ENCODE assay signal across 21 cellular contexts in the genomic region with DNA sequence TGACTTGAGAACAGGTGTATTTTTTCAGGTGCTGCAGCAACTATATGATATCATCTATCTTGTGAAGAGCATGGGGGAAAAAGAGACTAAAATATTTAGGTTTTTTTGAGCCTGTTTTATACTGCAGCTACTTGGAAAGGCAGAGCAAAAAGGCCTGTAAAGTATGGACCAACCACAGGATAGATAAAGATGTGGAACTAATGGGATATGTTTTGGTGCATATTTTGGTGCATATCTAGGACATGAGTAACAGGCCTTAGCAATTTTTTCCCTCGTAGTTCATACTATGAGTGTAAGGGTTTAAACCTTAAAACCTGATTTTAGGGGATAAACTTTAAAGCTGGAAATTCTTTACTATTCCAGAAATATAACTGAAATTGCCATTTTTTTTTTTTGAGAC. TPM values are rescaled to one million over a fixed set of nuclear protein-coding genes. Genes with fewer than 3 reads are reported as not detected.
DNase-seq lines count a peak whose midpoint lies in the region; ATAC-seq and TF ChIP-seq lines count a peak whose summit lies in the region.
"Had no signal": no experiment of that assay in that cellular context is flagged by ENCODE, and none has a peak within 500 bp of the region (broad histone marks: within the 10 kb centered on the region; RNA-seq: fewer than 3 reads in every experiment).

No MANE protein-coding gene starts in this region.

- POLR2A ChIA-PET in AG04450 (lab: Yijun Ruan, JAX), result no interaction called here
- POLR2A ChIA-PET in activated CD4-positive, alpha-beta T cell treated with anti-CD3 and anti-CD28 coated beads for 36 hours (lab: Charles Lee), result no interaction called here

- H3K4me3 Mint-ChIP-seq in HFFc6, result no peak overlapping the region
- H3K4me3 Mint-ChIP-seq in activated CD4-positive, alpha-beta T cell treated with anti-CD3 and anti-CD28 coated beads for 36 hours, result no peak overlapping the region
- H3K4me3 Mint-ChIP-seq: IgD-negative memory B cell had no signal

- no peaks in the 10 kb centered on the region for H3K9me3 Mint-ChIP-seq in HFFc6
- no peaks in the 10 kb centered on the region for H3K9me3 Mint-ChIP-seq in activated CD4-positive, alpha-beta T cell treated with anti-CD3 and anti-CD28 coated beads for 36 hours (ENCODE audit: low read depth)
- H3K9me3 Mint-ChIP-seq: IgD-negative memory B cell had no signal

- no peaks in the 10 kb centered on the region for H3K36me3 Mint-ChIP-seq in HFFc6 (ENCODE audit: low read depth)
- no peaks in the 10 kb centered on the region for H3K36me3 Mint-ChIP-seq in activated CD4-positive, alpha-beta T cell treated with anti-CD3 and anti-CD28 coated beads for 36 hours (ENCODE audit: low read depth)
- H3K36me3 Mint-ChIP-seq: IgD-negative memory B cell had no signal

- no peak for TF ChIP-seq CTCF in AG04450 (IDR thresholded peaks at IDR 0.05; ENCODE audit: low read depth, low read length)
- no peak for TF ChIP-seq CTCF in HFFc6 (IDR thresholded peaks at IDR 0.05)
- TF ChIP-seq CTCF in astrocyte of the cerebellum (IDR thresholded peaks at IDR 0.05; ENCODE audit: low read depth, low read length, missing control alignments), result no peak
- TF ChIP-seq CTCF in foreskin fibroblast (IDR thresholded peaks at IDR 0.05; ENCODE audit: low read depth, low read length), result no peak

- ATAC-seq in activated CD4-positive, alpha-beta T cell treated with anti-CD3 and anti-CD28 coated beads for 36 hours, result no peak
- ATAC-seq in GM18907 (IDR thresholded peaks at IDR 0.05; ENCODE audit: unreplicated experiment), result no peak
- ATAC-seq: activated CD4-positive, CD25-positive, alpha-beta regulatory T cell treated with anti-CD3 and anti-CD28 coated beads, Interleukin-2, amount 50 U/mL, for 24 hours; stimulated activated naive CD8-positive, alpha-beta T cell treated with anti-CD3 and anti-CD28 coated beads, Interleukin-15, Interleukin-2, amounts not matched to agents 100 U/mL and 50 U/mL, for 24 hours had no signal

- H3K4me1 Mint-ChIP-seq in HFFc6 (ENCODE audit: low read depth), result peaks cover 51% of the 10 kb centered on the region
- no peaks in the 10 kb centered on the region for H3K4me1 Mint-ChIP-seq in activated CD4-positive, alpha-beta T cell treated with anti-CD3 and anti-CD28 coated beads for 36 hours

- H3K4me3 ChIP-seq in AG04450 (ENCODE audit: low read depth, low read length) (no peak overlapping the region), astrocyte of the cerebellum (ENCODE audit: low read depth, low read length) (no peak overlapping the region), foreskin fibroblast (ENCODE audit: low read depth in 1 of 2, low read length in 2 of 2) (no peak overlapping the region)

- in situ Hi-C loops in astrocyte of the cerebellum (cut with HindIII; ENCODE audit: low sequenced_read_pairs), result no loop called here

- DNase-seq in AG04450 (ENCODE audit: low read depth, low spot score), result peak; percentile 18
- DNase-seq in HFFc6, result peak; percentile 86
- DNase-seq in astrocyte of the cerebellum (ENCODE audit: low read depth), result peak; percentile 64
- peak; percentile 64 to 83 for DNase-seq in foreskin fibroblast
- no peak for DNase-seq in activated CD4-positive, alpha-beta T cell treated with anti-CD3 and anti-CD28 coated beads for 36 hours
- DNase-seq in Ammon's horn (ENCODE audit: low spot score), result no peak
- DNase-seq in dermis blood vessel endothelial cell, result no peak
- DNase-seq: activated effector memory CD4-positive, alpha-beta T cell treated with Interleukin-2 at 50 U/mL for 16 hours; anterior cingulate cortex; cortex of kidney; NCI-H2107; NCI-H526 treated with DMSO at 0.1 percent for 48 hours; stimulated activated naive CD8-positive, alpha-beta T cell treated with anti-CD3 and anti-CD28 coated beads, Interleukin-15, Interleukin-2, amounts not matched to agents 100 U/mL and 50 U/mL, for 24 hours; T1000 had no signal

- H3K27ac ChIP-seq in AG04450 (ENCODE audit: low read depth, low read length), result no peak overlapping the region
- H3K27ac ChIP-seq: neutrophil had no signal

- intact Hi-C loops in activated CD4-positive, alpha-beta T cell treated with anti-CD3 and anti-CD28 coated beads for 36 hours (cut with DNase I, micrococcal nuclease), result no loop called here

- H3K27me3 ChIP-seq in AG04450 (ENCODE audit: control insufficient read depth, insufficient read depth, low read length), result peaks cover 2% of the 10 kb centered on the region
- H3K27me3 ChIP-seq: neutrophil had no signal

- CTCF ChIA-PET in AG04450 (lab: Charles Lee), result interaction anchor here (1.0 to 1.3 kb wide), 2 partner anchors 76 to 100 kb away, joined by 4 to 5 read pairs; no protein-coding TSS in a partner anchor
- CTCF ChIA-PET in activated CD4-positive, alpha-beta T cell treated with anti-CD3 and anti-CD28 coated beads for 36 hours (lab: Charles Lee), result interaction anchor here (0.8 kb wide), 1 partner anchor 11 kb away, joined by 3 read pairs; no protein-coding TSS in a partner anchor

- no peaks in the 10 kb centered on the region; the same call in 1 of the 2 replicates for H3K27me3 Mint-ChIP-seq in HFFc6 (ENCODE audit: insufficient read depth)
- H3K27me3 Mint-ChIP-seq in activated CD4-positive, alpha-beta T cell treated with anti-CD3 and anti-CD28 coated beads for 36 hours, result peaks cover 9% of the 10 kb centered on the region

- H3K27ac Mint-ChIP-seq in HFFc6, result peak overlapping the region; percentile 45
- H3K27ac Mint-ChIP-seq in activated CD4-positive, alpha-beta T cell treated with anti-CD3 and anti-CD28 coated beads for 36 hours, result no peak overlapping the region
- H3K27ac Mint-ChIP-seq: IgD-negative memory B cell had no signal

- H3K9me3 ChIP-seq in AG04450 (ENCODE audit: control insufficient read depth, insufficient read depth, low read length), result no peaks in the 10 kb centered on the region
- H3K9me3 ChIP-seq: neutrophil had no signal

RNA-seq across cellular contexts. Expression of a gene that starts 6.0 kb away (rescaled TPM):
- polyA plus RNA-seq in AG04450 (2011; rRNA removed), result not detected in 2 replicates
- polyA minus RNA-seq in AG04450 (2011; rRNA and poly(A)+ RNA removed), result not detected in 2 replicates
- not detected for total RNA-seq in HFFc6 (2021; fragmentation: NEBNext Ultra II Directional; extraction: Animal tissue kit (Norgen Biotek cat#: 25700))
- total RNA-seq in activated CD4-positive, alpha-beta T cell treated with anti-CD3 and anti-CD28 coated beads for 36 hours, result 1 to 10 TPM; 6.8 to 7.2 TPM
- total RNA-seq in dermis blood vessel endothelial cell, result 0.34 TPM in 1 of 2 replicates, not detected in the other
- total RNA-seq: A172, epithelial cell of proximal tubule, urinary bladder had no signal

RNA-seq across cellular contexts. Expression of a gene that starts 18.1 kb away (rescaled TPM):
- polyA plus RNA-seq in AG04450 (2011; rRNA removed), result not detected in 2 replicates
- polyA minus RNA-seq in AG04450 (2011; rRNA and poly(A)+ RNA removed), result not detected in 2 replicates
- under 1 TPM in 4 of 6 experiments, not detected in 2; 0.03 to 0.14 (median 0.08) TPM for total RNA-seq in HFFc6 (2021; fragmentation: NEBNext Ultra II Directional; extraction: Animal tissue kit (Norgen Biotek cat#: 25700))
- 100 to 1,000 TPM; 131 to 174 TPM for total RNA-seq in activated CD4-positive, alpha-beta T cell treated with anti-CD3 and anti-CD28 coated beads for 36 hours
- under 0.01 TPM in 1 of 2 replicates, not detected in the other for total RNA-seq in dermis blood vessel endothelial cell
- total RNA-seq: A172, epithelial cell of proximal tubule had no signal

Comparison
In these comparisons a context has a peak if more than half of its experiments do, and no peak if none do; other contexts are left out.
1. DNase-seq: peak in AG04450 (single experiment), HFFc6 (single experiment), astrocyte of the cerebellum (single experiment) and foreskin fibroblast (2 of 2); none in activated CD4-positive, alpha-beta T cell treated with anti-CD3 and anti-CD28 coated beads for 36 hours (single experiment), Ammon's horn (single experiment) and dermis blood vessel endothelial cell (single experiment).
2. RNA of a gene that starts 18.1 kb away (total RNA-seq): 131 to 174 TPM in activated CD4-positive, alpha-beta T cell treated with anti-CD3 and anti-CD28 coated beads for 36 hours; 0.03 to 0.14 TPM in HFFc6 and under 0.01 TPM in dermis blood vessel endothelial cell; every median in the first group is over 100 times any median in the second.